11 cellular contexts compared by ENCODE assay signal in the genomic region with DNA sequence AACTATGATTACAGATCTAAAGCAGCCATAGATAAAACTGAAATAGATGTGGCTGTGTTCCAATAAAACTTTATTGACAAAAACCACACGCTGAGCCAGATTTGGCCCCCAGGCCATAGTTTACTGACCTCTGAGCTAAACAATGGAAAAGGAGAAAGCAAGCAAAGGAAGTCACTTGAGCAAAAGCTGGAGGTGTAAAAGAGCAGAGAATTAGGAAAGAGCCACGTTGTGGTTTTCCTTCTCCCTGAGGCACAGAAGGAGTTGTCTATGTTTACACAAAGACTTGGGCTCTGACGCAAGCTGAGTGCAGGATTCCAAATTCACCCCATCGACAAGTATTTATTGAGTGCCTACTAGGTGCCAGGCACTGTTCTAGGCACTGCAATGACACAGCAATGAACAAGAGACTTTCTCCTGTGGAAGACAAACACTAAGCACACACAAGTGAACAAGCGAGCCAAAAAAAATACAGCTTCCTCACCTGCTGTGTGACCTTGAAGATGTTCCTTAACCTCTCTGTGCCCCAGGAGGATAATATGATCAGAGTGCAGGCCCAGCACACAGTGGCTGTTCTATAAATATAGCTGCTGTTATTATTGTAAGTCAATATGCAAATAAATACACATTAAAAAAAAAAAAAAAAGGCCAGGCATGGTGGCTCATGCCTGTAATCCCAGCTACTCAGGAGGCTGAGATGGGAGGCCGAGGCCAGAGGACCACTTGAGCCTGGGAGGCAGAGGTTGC.
A peak's percentile ranks its signal among the peaks of the same experiment; 100 is the strongest.
DNase-seq lines count a peak whose midpoint lies in the region; ATAC-seq, FAIRE-seq and TF ChIP-seq lines count a peak whose summit lies in the region.
"Had no signal": no experiment of that assay in that cellular context is flagged by ENCODE, and none has a peak within 500 bp of the region (broad histone marks: within the 10 kb centered on the region; RNA-seq: fewer than 3 reads in every experiment).

No MANE protein-coding gene starts in this region.

- peak; percentile 84; a peak in 3 of 5 replicates for TF ChIP-seq EP300 in A549 (IDR thresholded peaks at IDR 0.05)

- no peak overlapping the region for H3K4me3 ChIP-seq in A549
- H3K4me3 ChIP-seq: thoracic aorta had no signal

- CTCF ChIA-PET in A549 (lab: Yijun Ruan, JAX) = interaction anchor here (0.6 to 2.0 kb wide), 7 partner anchors 8 to 129 kb away, joined by 3 to 7 read pairs (median 3); no protein-coding TSS in a partner anchor

- FAIRE-seq in A549 (lab: Jason Lieb, UNC) = no peak

- peaks cover 75% of the 10 kb centered on the region for H3K4me1 ChIP-seq in A549

- H3K4me2 ChIP-seq in A549 = peak overlapping the region; percentile 31

- H3K9me3 ChIP-seq in A549 = no peaks in the 10 kb centered on the region
- H3K9me3 ChIP-seq: thoracic aorta had no signal

- TF ChIP-seq CTCF in A549 (IDR thresholded peaks at IDR 0.05) = 0 out of 3 replicates have a peak, but pooled peaks have one; percentile 6

- H3K27ac ChIP-seq in A549 = peak overlapping the region; percentile 90 to 94
- H3K27ac ChIP-seq: C4-2B, thoracic aorta had no signal

- 27% methylated on average over 6 of the region's 6 CpGs for WGBS in A549 (ENCODE audit: missing lambda C conversion rate)

- POLR2A ChIA-PET in A549 (lab: Yijun Ruan, JAX) = no interaction called here

- no peak for TF ChIP-seq POLR2A in A549 (IDR thresholded peaks at IDR 0.05; ENCODE audit: low read length)

- in situ Hi-C loops in SK-MEL-5 (cut with HindIII; ENCODE audit: low pct_unique_long_range_greater_than_20kb, low sequenced_read_pairs) = no loop called here

- TF ChIP-seq RAD21 in A549 (conservative IDR thresholded peaks at IDR 0.05 in 1 of 2, IDR thresholded peaks at IDR 0.05 in 1 of 2) = no peak; a peak in 2 of 5 replicates

- DNase-seq in A549 (ENCODE audit: low read depth in 1 of 2, low spot score in 1 of 2) (peak in 1 of 2 experiments; percentile 88), HCEC 1CT (peak; percentile 76), SK-MEL-5 (ENCODE audit: low read depth, low spot score) (peak; percentile 90), fibroblast of peridontal ligament (ENCODE audit: extremely low read depth) (peak; percentile 87), amygdala (lab: John Stamatoyannopoulos, UW) (no peak), NCI-H1930 (lab: John Stamatoyannopoulos, UW) (no peak), NCI-H774 (lab: John Stamatoyannopoulos, UW) (no peak)
- DNase-seq: activated CD8-positive, alpha-beta memory T cell treated with anti-CD3 and anti-CD28 coated beads, Interleukin-2, amount 50 U/mL, for 48 hours had no signal

- ATAC-seq in A549 (peak in 1 of 2 experiments; percentile 15; a peak in 2 of 6 replicates), GM18873 (IDR thresholded peaks at IDR 0.05; ENCODE audit: low FRiP score, unreplicated experiment) (no peak)

TF ChIP-seq in A549, 52 proteins besides CTCF, POLR2A, EP300 and RAD21 (continues in another document):
- TF ChIP-seq PHF8 (IDR thresholded peaks at IDR 0.05; ENCODE audit: borderline replicate concordance, low read depth) (no peak), RCOR1 (IDR thresholded peaks at IDR 0.05; ENCODE audit: low read depth, low read length) (no peak), ESRRA (IDR thresholded peaks at IDR 0.05; ENCODE audit: borderline replicate concordance, low read length) (no peak), GATA3 (IDR thresholded peaks at IDR 0.05; ENCODE audit: borderline replicate concordance) (0 out of 2 replicates have a peak, but pooled peaks have one; percentile 67), RARB (CRISPR knock-in tag; IDR thresholded peaks at IDR 0.05) (no peak), CHD4 (IDR thresholded peaks at IDR 0.05; ENCODE audit: borderline replicate concordance) (no peak), ZC3H11A (IDR thresholded peaks at IDR 0.05) (no peak), FOSL2 (IDR thresholded peaks at IDR 0.05) (no peak), FOSL2 (CRISPR knock-in tag; IDR thresholded peaks at IDR 0.05) (peak; percentile 59), KDM1A (IDR thresholded peaks at IDR 0.05; ENCODE audit: low read depth) (no peak; the same call in 1 of the 2 replicates), TFCP2L1 (CRISPR knock-in tag; IDR thresholded peaks at IDR 0.05) (0 out of 2 replicates have a peak, but pooled peaks have one; percentile 8), ZFP36 (IDR thresholded peaks at IDR 0.05; ENCODE audit: borderline replicate concordance, partially characterized antibody) (peak; percentile 89), EHF (CRISPR knock-in tag; IDR thresholded peaks at IDR 0.05) (no peak), TP53 (CRISPR knock-in tag; IDR thresholded peaks at IDR 0.05) (no peak), NR3C1 (IDR thresholded peaks at IDR 0.05) (no peak), HDAC2 (IDR thresholded peaks at IDR 0.05) (no peak), RNF2 (IDR thresholded peaks at IDR 0.05; ENCODE audit: borderline replicate concordance, low read depth) (no peak), HOXB13 (CRISPR knock-in tag; IDR thresholded peaks at IDR 0.05; ENCODE audit: low read depth) (peak; percentile 45; the same call in 1 of the 2 replicates), BHLHE40 (IDR thresholded peaks at IDR 0.05; ENCODE audit: low read depth, low read length) (no peak), RFX5 (IDR thresholded peaks at IDR 0.05) (no peak), POLR2AphosphoS2 (conservative IDR thresholded peaks at IDR 0.05; ENCODE audit: low read length) (no peak), ZNF302 (CRISPR knock-in tag; IDR thresholded peaks at IDR 0.05) (no peak), FOXS1 (CRISPR knock-in tag; IDR thresholded peaks at IDR 0.05) (0 out of 2 replicates have a peak, but pooled peaks have one; percentile 35), MAFK (IDR thresholded peaks at IDR 0.05; ENCODE audit: partially characterized antibody) (peak; percentile 66), HOXB5 (CRISPR knock-in tag; IDR thresholded peaks at IDR 0.05) (no peak), JUNB (IDR thresholded peaks at IDR 0.05) (peak; percentile 18; the same call in 1 of the 2 replicates), ZSCAN20 (CRISPR knock-in tag; IDR thresholded peaks at IDR 0.05) (no peak)
- TF ChIP-seq, protein P1, sequence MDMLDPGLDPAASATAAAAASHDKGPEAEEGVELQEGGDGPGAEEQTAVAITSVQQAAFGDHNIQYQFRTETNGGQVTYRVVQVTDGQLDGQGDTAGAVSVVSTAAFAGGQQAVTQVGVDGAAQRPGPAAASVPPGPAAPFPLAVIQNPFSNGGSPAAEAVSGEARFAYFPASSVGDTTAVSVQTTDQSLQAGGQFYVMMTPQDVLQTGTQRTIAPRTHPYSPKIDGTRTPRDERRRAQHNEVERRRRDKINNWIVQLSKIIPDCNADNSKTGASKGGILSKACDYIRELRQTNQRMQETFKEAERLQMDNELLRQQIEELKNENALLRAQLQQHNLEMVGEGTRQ (IDR thresholded peaks at IDR 0.05) = no peak
- TF ChIP-seq, protein P2, sequence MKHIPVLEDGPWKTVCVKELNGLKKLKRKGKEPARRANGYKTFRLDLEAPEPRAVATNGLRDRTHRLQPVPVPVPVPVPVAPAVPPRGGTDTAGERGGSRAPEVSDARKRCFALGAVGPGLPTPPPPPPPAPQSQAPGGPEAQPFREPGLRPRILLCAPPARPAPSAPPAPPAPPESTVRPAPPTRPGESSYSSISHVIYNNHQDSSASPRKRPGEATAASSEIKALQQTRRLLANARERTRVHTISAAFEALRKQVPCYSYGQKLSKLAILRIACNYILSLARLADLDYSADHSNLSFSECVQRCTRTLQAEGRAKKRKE (CRISPR knock-in tag; IDR thresholded peaks at IDR 0.05; ENCODE audit: low read depth) = no peak
- TF ChIP-seq, protein P3, sequence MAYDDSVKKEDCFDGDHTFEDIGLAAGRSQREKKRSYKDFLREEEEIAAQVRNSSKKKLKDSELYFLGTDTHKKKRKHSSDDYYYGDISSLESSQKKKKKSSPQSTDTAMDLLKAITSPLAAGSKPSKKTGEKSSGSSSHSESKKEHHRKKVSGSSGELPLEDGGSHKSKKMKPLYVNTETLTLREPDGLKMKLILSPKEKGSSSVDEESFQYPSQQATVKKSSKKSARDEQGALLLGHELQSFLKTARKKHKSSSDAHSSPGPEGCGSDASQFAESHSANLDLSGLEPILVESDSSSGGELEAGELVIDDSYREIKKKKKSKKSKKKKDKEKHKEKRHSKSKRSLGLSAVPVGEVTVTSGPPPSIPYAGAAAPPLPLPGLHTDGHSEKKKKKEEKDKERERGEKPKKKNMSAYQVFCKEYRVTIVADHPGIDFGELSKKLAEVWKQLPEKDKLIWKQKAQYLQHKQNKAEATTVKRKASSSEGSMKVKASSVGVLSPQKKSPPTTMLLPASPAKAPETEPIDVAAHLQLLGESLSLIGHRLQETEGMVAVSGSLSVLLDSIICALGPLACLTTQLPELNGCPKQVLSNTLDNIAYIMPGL (CRISPR knock-in tag; IDR thresholded peaks at IDR 0.05; ENCODE audit: borderline replicate concordance) = no peak
- TF ChIP-seq, protein P4, sequence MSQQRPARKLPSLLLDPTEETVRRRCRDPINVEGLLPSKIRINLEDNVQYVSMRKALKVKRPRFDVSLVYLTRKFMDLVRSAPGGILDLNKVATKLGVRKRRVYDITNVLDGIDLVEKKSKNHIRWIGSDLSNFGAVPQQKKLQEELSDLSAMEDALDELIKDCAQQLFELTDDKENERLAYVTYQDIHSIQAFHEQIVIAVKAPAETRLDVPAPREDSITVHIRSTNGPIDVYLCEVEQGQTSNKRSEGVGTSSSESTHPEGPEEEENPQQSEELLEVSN (IDR thresholded peaks at IDR 0.05; ENCODE audit: borderline replicate concordance, low read depth) = no peak
- TF ChIP-seq, protein P5, sequence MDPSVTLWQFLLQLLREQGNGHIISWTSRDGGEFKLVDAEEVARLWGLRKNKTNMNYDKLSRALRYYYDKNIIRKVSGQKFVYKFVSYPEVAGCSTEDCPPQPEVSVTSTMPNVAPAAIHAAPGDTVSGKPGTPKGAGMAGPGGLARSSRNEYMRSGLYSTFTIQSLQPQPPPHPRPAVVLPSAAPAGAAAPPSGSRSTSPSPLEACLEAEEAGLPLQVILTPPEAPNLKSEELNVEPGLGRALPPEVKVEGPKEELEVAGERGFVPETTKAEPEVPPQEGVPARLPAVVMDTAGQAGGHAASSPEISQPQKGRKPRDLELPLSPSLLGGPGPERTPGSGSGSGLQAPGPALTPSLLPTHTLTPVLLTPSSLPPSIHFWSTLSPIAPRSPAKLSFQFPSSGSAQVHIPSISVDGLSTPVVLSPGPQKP (IDR thresholded peaks at IDR 0.05; ENCODE audit: low read depth, low read length) = no peak

Comparison
In these comparisons a context has a peak if more than half of its experiments do, and no peak if none do; other contexts are left out.
1. DNase-seq: peak in HCEC 1CT (single experiment), SK-MEL-5 (single experiment) and fibroblast of peridontal ligament (single experiment); none in amygdala (0 of 56), NCI-H1930 (0 of 2) and NCI-H774 (single experiment).